2 cellular contexts compared by ENCODE assay signal in genomic region chr17:73598131-73598680, GRCh38.
TF ChIP-seq lines count a peak whose summit lies in the region.

No MANE protein-coding gene starts in this region.

TF ChIP-seq in SK-N-SH, 30 proteins besides CTCF, POLR2A, EP300 and RAD21:
- TF ChIP-seq USF1 (IDR thresholded peaks at IDR 0.05; ENCODE audit: borderline replicate concordance, low read depth) (no peak), FOXJ3 (CRISPR knock-in tag; IDR thresholded peaks at IDR 0.05) (0 out of 2 replicates have a peak, but pooled peaks have one; percentile 45)

TF ChIP-seq in SK-N-SH treated with all-trans-retinoic acid at 6 μM for 48 hours, 23 proteins besides CTCF, POLR2A, EP300 and RAD21 (continued from another document):
- no peak for TF ChIP-seq PATZ1 (CRISPR knock-in tag; IDR thresholded peaks at IDR 0.05; ENCODE audit: borderline replicate concordance)
- TF ChIP-seq SNAI2 (CRISPR knock-in tag; IDR thresholded peaks at IDR 0.05) = no peak
- no peak for TF ChIP-seq CSRNP3 (CRISPR knock-in tag; IDR thresholded peaks at IDR 0.05)
- no peak for TF ChIP-seq ZNF70 (CRISPR knock-in tag; IDR thresholded peaks at IDR 0.05)
- no peak for TF ChIP-seq RARB (CRISPR knock-in tag; IDR thresholded peaks at IDR 0.05)
- no peak for TF ChIP-seq ISL1 (CRISPR knock-in tag; IDR thresholded peaks at IDR 0.05)
- TF ChIP-seq GLIS3 (CRISPR knock-in tag; IDR thresholded peaks at IDR 0.05) = no peak
- no peak for TF ChIP-seq ARNTL (CRISPR knock-in tag; IDR thresholded peaks at IDR 0.05; ENCODE audit: borderline replicate concordance, low read depth)
